Comparison of ENCODE assay signal across 19 cellular contexts in the genomic region with DNA sequence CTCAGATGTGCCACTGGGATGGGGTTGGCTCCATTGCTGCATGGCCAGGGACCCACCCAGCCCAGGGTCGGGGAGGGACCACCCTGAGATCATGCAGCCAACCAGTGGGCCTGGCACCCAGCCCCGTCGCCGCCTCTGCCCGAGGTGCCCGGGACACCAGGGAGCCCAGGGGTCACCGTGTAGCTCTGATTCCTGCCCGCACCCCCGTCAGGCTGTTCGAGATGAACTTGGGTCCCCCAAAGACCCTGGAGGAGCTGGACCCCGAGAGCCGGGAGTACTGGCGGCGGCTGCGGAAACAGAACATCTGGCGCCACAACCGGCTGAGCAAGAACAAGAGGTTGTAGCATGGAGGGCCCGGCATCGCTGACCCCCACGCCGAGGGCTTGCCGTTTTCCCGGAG. TPM values are rescaled to one million over a fixed set of nuclear protein-coding genes. Genes with fewer than 3 reads are reported as not detected.
A peak's percentile ranks its signal among the peaks of the same experiment; 100 is the strongest.
DNase-seq lines count a peak whose midpoint lies in the region; ATAC-seq and TF ChIP-seq lines count a peak whose summit lies in the region.
"Had no signal": no experiment of that assay in that cellular context is flagged by ENCODE, and none has a peak within 500 bp of the region (broad histone marks: within the 10 kb centered on the region; RNA-seq: fewer than 3 reads in every experiment).

No MANE protein-coding gene starts in this region.

- no peaks in the 10 kb centered on the region for H3K27me3 Mint-ChIP-seq in activated naive CD4-positive, alpha-beta T cell treated with anti-CD3 and anti-CD28 coated beads for 36 hours (ENCODE audit: low read depth)
- H3K27me3 Mint-ChIP-seq in stimulated activated naive CD8-positive, alpha-beta T cell treated with anti-CD3 and anti-CD28 coated beads, Interleukin-15, Interleukin-2, amounts not matched to agents 100 ng/mL and 50 ng/mL, for 24 hours, result peaks cover 3% of the 10 kb centered on the region
- H3K27me3 Mint-ChIP-seq in central memory CD8-positive, alpha-beta T cell, result no peaks in the 10 kb centered on the region
- H3K27me3 Mint-ChIP-seq in Calu3 (ENCODE audit: unreplicated experiment), result no peaks in the 10 kb centered on the region

- no peaks in the 10 kb centered on the region for H3K9me3 Mint-ChIP-seq in activated naive CD4-positive, alpha-beta T cell treated with anti-CD3 and anti-CD28 coated beads for 36 hours
- H3K9me3 Mint-ChIP-seq in stimulated activated naive CD8-positive, alpha-beta T cell treated with anti-CD3 and anti-CD28 coated beads, Interleukin-15, Interleukin-2, amounts not matched to agents 100 ng/mL and 50 ng/mL, for 24 hours, result no peaks in the 10 kb centered on the region
- no peaks in the 10 kb centered on the region for H3K9me3 Mint-ChIP-seq in central memory CD8-positive, alpha-beta T cell
- no peaks in the 10 kb centered on the region for H3K9me3 Mint-ChIP-seq in Calu3 (ENCODE audit: low read depth, unreplicated experiment)

- no peak for DNase-seq in activated naive CD4-positive, alpha-beta T cell treated with anti-CD3 and anti-CD28 coated beads for 36 hours
- no peak for DNase-seq in activated naive CD4-positive, alpha-beta T cell (lab: John Stamatoyannopoulos, UW)
- DNase-seq in stimulated activated naive CD8-positive, alpha-beta T cell treated with anti-CD3 and anti-CD28 coated beads, Interleukin-15, Interleukin-2, amounts not matched to agents 100 U/mL and 50 U/mL, for 24 hours, result no peak
- no peak for DNase-seq in central memory CD8-positive, alpha-beta T cell (ENCODE audit: low spot score in 2 of 2)
- DNase-seq in Calu3 (no peak), NCI-H82 (lab: John Stamatoyannopoulos, UW) (no peak)
- DNase-seq: BE2C; DND-41; Karpas-422; NCI-H1105 treated with DMSO at 0.1 percent for 48 hours; NCI-H2029 treated with DMSO at 0.1 percent for 48 hours; NCI-H226; NCI-H510A treated with DMSO at 0.1 percent for 48 hours; NCI-H748 treated with DMSO at 0.1 percent for 48 hours; NK-92 treated with Interleukin-12 subunit alpha and Interleukin-12 subunit beta, amount 100 ng/mL, for 24 hours had no signal

- no peak for ATAC-seq in stimulated activated naive CD8-positive, alpha-beta T cell treated with anti-CD3 and anti-CD28 coated beads, Interleukin-15, Interleukin-2, amounts not matched to agents 100 U/mL and 50 U/mL, for 24 hours
- ATAC-seq in central memory CD8-positive, alpha-beta T cell (replicated peaks; ENCODE audit: extremely low read depth, poor library complexity, severe bottlenecking), result no peak
- ATAC-seq: GM12878 had no signal

- peaks cover 15% of the 10 kb centered on the region for H3K4me1 Mint-ChIP-seq in activated naive CD4-positive, alpha-beta T cell treated with anti-CD3 and anti-CD28 coated beads for 36 hours (ENCODE audit: low read depth)
- peaks cover 19% of the 10 kb centered on the region for H3K4me1 Mint-ChIP-seq in stimulated activated naive CD8-positive, alpha-beta T cell treated with anti-CD3 and anti-CD28 coated beads, Interleukin-15, Interleukin-2, amounts not matched to agents 100 ng/mL and 50 ng/mL, for 24 hours (ENCODE audit: low read depth)
- peaks cover 25% of the 10 kb centered on the region for H3K4me1 Mint-ChIP-seq in central memory CD8-positive, alpha-beta T cell
- H3K4me1 Mint-ChIP-seq in Calu3 (ENCODE audit: low read depth, unreplicated experiment), result peaks cover under 1% of the 10 kb centered on the region

- intact Hi-C loops in activated naive CD4-positive, alpha-beta T cell treated with anti-CD3 and anti-CD28 coated beads for 36 hours (cut with micrococcal nuclease), result no loop called here
- intact Hi-C loops in Calu3 (cut with micrococcal nuclease; ENCODE audit: unreplicated experiment), result no loop called here

- H3K36me3 Mint-ChIP-seq in activated naive CD4-positive, alpha-beta T cell treated with anti-CD3 and anti-CD28 coated beads for 36 hours (ENCODE audit: low read depth), result peaks cover 10% of the 10 kb centered on the region
- peaks cover 17% of the 10 kb centered on the region for H3K36me3 Mint-ChIP-seq in stimulated activated naive CD8-positive, alpha-beta T cell treated with anti-CD3 and anti-CD28 coated beads, Interleukin-15, Interleukin-2, amounts not matched to agents 100 ng/mL and 50 ng/mL, for 24 hours (ENCODE audit: low read depth)
- peaks cover 27% of the 10 kb centered on the region for H3K36me3 Mint-ChIP-seq in central memory CD8-positive, alpha-beta T cell (ENCODE audit: insufficient read depth)
- peaks cover 13% of the 10 kb centered on the region for H3K36me3 Mint-ChIP-seq in Calu3 (ENCODE audit: insufficient read depth, unreplicated experiment)

- BruUV-seq in Calu3 (replicated peaks; lab: Mats Ljungman, UMichigan), result no TSS peak

- CTCF ChIA-PET in activated naive CD4-positive, alpha-beta T cell treated with anti-CD3 and anti-CD28 coated beads for 36 hours (lab: Charles Lee), result no interaction called here
- CTCF ChIA-PET in Calu3 (lab: Charles Lee), result no interaction called here

- TF ChIP-seq CTCF in Calu3 (IDR thresholded peaks at IDR 0.05; ENCODE audit: unreplicated experiment), result no peak

- H3K4me3 Mint-ChIP-seq in activated naive CD4-positive, alpha-beta T cell treated with anti-CD3 and anti-CD28 coated beads for 36 hours, result no peak overlapping the region
- no peak overlapping the region for H3K4me3 Mint-ChIP-seq in stimulated activated naive CD8-positive, alpha-beta T cell treated with anti-CD3 and anti-CD28 coated beads, Interleukin-15, Interleukin-2, amounts not matched to agents 100 ng/mL and 50 ng/mL, for 24 hours
- H3K4me3 Mint-ChIP-seq in central memory CD8-positive, alpha-beta T cell, result no peak overlapping the region
- no peak overlapping the region for H3K4me3 Mint-ChIP-seq in Calu3 (ENCODE audit: low read depth, unreplicated experiment)

- peak overlapping the region; percentile 77 for H3K27ac Mint-ChIP-seq in activated naive CD4-positive, alpha-beta T cell treated with anti-CD3 and anti-CD28 coated beads for 36 hours
- peak overlapping the region; percentile 61 for H3K27ac Mint-ChIP-seq in stimulated activated naive CD8-positive, alpha-beta T cell treated with anti-CD3 and anti-CD28 coated beads, Interleukin-15, Interleukin-2, amounts not matched to agents 100 ng/mL and 50 ng/mL, for 24 hours
- peak overlapping the region; percentile 62 for H3K27ac Mint-ChIP-seq in central memory CD8-positive, alpha-beta T cell (ENCODE audit: low read depth)
- no peak overlapping the region for H3K27ac Mint-ChIP-seq in Calu3 (ENCODE audit: unreplicated experiment)

RNA-seq across cellular contexts. Expression of gene MRPL54, which starts 4.6 kb away (rescaled TPM):
- 10 to 100 TPM; 71.4 to 77.0 TPM for total RNA-seq in activated naive CD4-positive, alpha-beta T cell treated with anti-CD3 and anti-CD28 coated beads for 36 hours
- 26.1 and 31.0 TPM in 2 replicates for total RNA-seq in Calu3 (2022)

RNA-seq across cellular contexts. Expression of gene RAX2, which starts 5.0 kb away (rescaled TPM):
- not detected for total RNA-seq in activated naive CD4-positive, alpha-beta T cell treated with anti-CD3 and anti-CD28 coated beads for 36 hours
- not detected in 2 replicates for total RNA-seq in Calu3 (2022)
- total RNA-seq: A673, GM12878, M059J had no signal

RNA-seq across cellular contexts. Expression of gene APBA3, which starts 5.6 kb away (rescaled TPM):
- total RNA-seq in activated naive CD4-positive, alpha-beta T cell treated with anti-CD3 and anti-CD28 coated beads for 36 hours, result 10 to 100 TPM; 28.6 to 30.0 TPM
- total RNA-seq in Calu3 (2022), result 18.1 and 19.6 TPM in 2 replicates

RNA-seq across cellular contexts. Expression of gene MATK, which starts 19.1 kb away (rescaled TPM):
- 10 to 100 TPM; 12.7 to 13.7 TPM for total RNA-seq in activated naive CD4-positive, alpha-beta T cell treated with anti-CD3 and anti-CD28 coated beads for 36 hours
- total RNA-seq in Calu3 (2022), result not detected in 2 replicates
- total RNA-seq: M059J had no signal

RNA-seq across cellular contexts. Expression of gene TJP3, which starts 58.9 kb away (rescaled TPM):
- 1 to 10 TPM in 1 of 2 experiments, under 1 TPM in 1; 0.93 to 1.6 TPM for total RNA-seq in activated naive CD4-positive, alpha-beta T cell treated with anti-CD3 and anti-CD28 coated beads for 36 hours
- total RNA-seq in Calu3 (2022), result 84.8 and 111 TPM in 2 replicates
- total RNA-seq: A673 had no signal
